9 cellular contexts compared by ENCODE assay signal in genomic region chr2:113876503-113877387, GRCh38. TPM values are rescaled to one million over a fixed set of nuclear protein-coding genes. Genes with fewer than 3 reads are reported as not detected.
DNase-seq lines count a peak whose midpoint lies in the region; ATAC-seq and TF ChIP-seq lines count a peak whose summit lies in the region.
"Had no signal": no experiment of that assay in that cellular context is flagged by ENCODE, and none has a peak within 500 bp of the region (broad histone marks: within the 10 kb centered on the region; RNA-seq: fewer than 3 reads in every experiment).

No MANE protein-coding gene starts in this region.

- H3K27ac Mint-ChIP-seq in activated naive CD4-positive, alpha-beta T cell treated with anti-CD3 and anti-CD28 coated beads, Interleukin-2, amount 10 ng/mL, durations not matched to agents 7 days and 5 days = peak overlapping the region; percentile 85
- H3K27ac Mint-ChIP-seq in nephron = peak overlapping the region; percentile 58 to 94 (median 68)

- peaks cover 30% of the 10 kb centered on the region for H3K36me3 Mint-ChIP-seq in activated naive CD4-positive, alpha-beta T cell treated with anti-CD3 and anti-CD28 coated beads, Interleukin-2, amount 10 ng/mL, durations not matched to agents 7 days and 5 days
- H3K36me3 Mint-ChIP-seq in nephron (ENCODE audit: low read depth) = no peaks in the 10 kb centered on the region
- H3K36me3 Mint-ChIP-seq: brain had no signal

- H3K4me1 Mint-ChIP-seq in activated naive CD4-positive, alpha-beta T cell treated with anti-CD3 and anti-CD28 coated beads, Interleukin-2, amount 10 ng/mL, durations not matched to agents 7 days and 5 days = peaks cover 69% of the 10 kb centered on the region
- peaks cover 25% of the 10 kb centered on the region for H3K4me1 Mint-ChIP-seq in nephron

- peak overlapping the region; percentile 43 for H3K4me3 Mint-ChIP-seq in activated naive CD4-positive, alpha-beta T cell treated with anti-CD3 and anti-CD28 coated beads, Interleukin-2, amount 10 ng/mL, durations not matched to agents 7 days and 5 days
- no peak overlapping the region for H3K4me3 Mint-ChIP-seq in nephron
- H3K4me3 Mint-ChIP-seq: brain had no signal

- CTCF ChIA-PET in RWPE1 (lab: Yijun Ruan, JAX) = interaction anchor here (0.6 to 1.4 kb wide), 5 partner anchors 8 to 675 kb away, joined by 3 to 4 read pairs (median 3); no protein-coding TSS in a partner anchor
- CTCF ChIA-PET in activated naive CD4-positive, alpha-beta T cell treated with anti-CD3 and anti-CD28 coated beads, Interleukin-2, amount 10 ng/mL, durations not matched to agents 7 days and 5 days (lab: Charles Lee) = interaction anchor here (0.6 to 4.1 kb wide), 4 partner anchors 11 to 120 kb away, joined by 3 to 21 read pairs (median 10); partner anchors contain the start of gene SLC35F5

- TF ChIP-seq CTCF in RWPE1 (conservative IDR thresholded peaks at IDR 0.05; ENCODE audit: low read depth) (no peak), nephron (IDR thresholded peaks at IDR 0.05; ENCODE audit: unreplicated experiment in 3 of 3) (no peak)

- intact Hi-C loops in sciatic nerve (cut with DNase I) = no loop called here

- DNase-seq in Daoy (ENCODE audit: low read depth) = peak; percentile 89
- peak; percentile 60 for DNase-seq in RWPE1 (ENCODE audit: low spot score)
- peak; percentile 85 for DNase-seq in activated naive CD4-positive, alpha-beta T cell treated with anti-CD3 and anti-CD28 coated beads, Interleukin-2, amount 10 ng/mL, durations not matched to agents 7 days and 5 days
- DNase-seq in GOT3 (lab: John Stamatoyannopoulos, UW) = no peak
- no peak for DNase-seq in GM03348 (ENCODE audit: low spot score)
- DNase-seq in sciatic nerve (ENCODE audit: low spot score) = no peak

- POLR2A ChIA-PET in RWPE1 (lab: Yijun Ruan, JAX; ENCODE audit: low non-redundant PET) = no interaction called here

- H3K9me3 Mint-ChIP-seq in activated naive CD4-positive, alpha-beta T cell treated with anti-CD3 and anti-CD28 coated beads, Interleukin-2, amount 10 ng/mL, durations not matched to agents 7 days and 5 days = no peaks in the 10 kb centered on the region
- H3K9me3 Mint-ChIP-seq in nephron = no peaks in the 10 kb centered on the region
- H3K9me3 Mint-ChIP-seq: brain had no signal

- ATAC-seq in GM19455 (IDR thresholded peaks at IDR 0.05; ENCODE audit: unreplicated experiment) (no peak), sciatic nerve (no peak)

- no peaks in the 10 kb centered on the region for H3K27me3 Mint-ChIP-seq in activated naive CD4-positive, alpha-beta T cell treated with anti-CD3 and anti-CD28 coated beads, Interleukin-2, amount 10 ng/mL, durations not matched to agents 7 days and 5 days
- no peaks in the 10 kb centered on the region for H3K27me3 Mint-ChIP-seq in nephron (ENCODE audit: low read depth)

- H3K27ac ChIP-seq in RWPE1 = peak overlapping the region; percentile 46

RNA-seq across cellular contexts. Expression of gene ACTR3, which starts 13.1 kb away (rescaled TPM):
- 409 and 433 TPM in 2 replicates for total RNA-seq in Daoy (2014; rRNA removed; shearing (Covaris generic))
- total RNA-seq in sciatic nerve = 173 TPM

Comparison
In these comparisons a context has a peak if more than half of its experiments do, and no peak if none do; other contexts are left out.
1. DNase-seq: peak in Daoy (single experiment), RWPE1 (single experiment) and activated naive CD4-positive, alpha-beta T cell treated with anti-CD3 and anti-CD28 coated beads, Interleukin-2, amount 10 ng/mL, durations not matched to agents 7 days and 5 days (single experiment); none in GOT3 (single experiment), GM03348 (single experiment) and sciatic nerve (single experiment).